20 cellular contexts compared by ENCODE assay signal in the genomic region with DNA sequence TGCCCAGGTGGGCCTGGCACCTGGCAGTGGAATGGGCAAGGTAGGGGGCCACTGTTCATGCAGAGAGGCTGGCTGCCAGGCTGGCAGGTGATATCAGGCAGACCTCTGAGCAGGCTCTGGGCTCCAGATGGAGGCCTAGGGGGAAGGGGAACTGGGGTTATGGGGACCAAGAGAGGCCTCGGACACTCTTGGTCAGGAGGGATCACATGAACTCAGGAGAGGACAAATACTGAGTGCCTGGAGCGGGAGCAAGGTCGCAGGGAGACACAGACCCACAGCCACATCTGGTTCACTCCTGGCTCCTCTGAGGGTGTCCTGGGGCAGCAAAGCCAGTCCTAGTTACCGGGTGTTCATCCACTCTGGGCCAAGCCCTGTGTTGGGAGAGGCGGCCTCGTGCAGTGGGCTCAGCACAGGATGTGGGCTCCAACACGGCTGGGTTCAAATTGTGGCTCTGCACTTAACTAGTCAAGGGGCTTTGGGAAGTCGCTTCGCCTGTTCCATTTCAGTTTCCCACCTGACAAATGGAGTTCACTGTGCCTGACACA.
"Had no signal": no experiment of that assay in that cellular context is flagged by ENCODE, and none has a peak within 500 bp of the region (broad histone marks: within the 10 kb centered on the region; RNA-seq: fewer than 3 reads in every experiment).

No MANE protein-coding gene starts in this region.

- H3K9me3 Mint-ChIP-seq: activated CD4-positive, alpha-beta T cell treated with anti-CD3 and anti-CD28 coated beads, Interleukin-2, amount 10 ng/mL, durations not matched to agents 24 days and 14 days; activated naive CD4-positive, alpha-beta T cell treated with anti-CD3 and anti-CD28 coated beads, Interleukin-2, amount 50 U/mL, for 24 hours; neural crest cell; stimulated activated effector memory CD8-positive, alpha-beta T cell treated with anti-CD3 and anti-CD28 coated beads, Interleukin-12 subunit alpha, Interleukin-12 subunit beta, amount 100 ng/mL, for 72 hours had no signal

- H3K4me1 Mint-ChIP-seq: activated CD4-positive, alpha-beta T cell treated with anti-CD3 and anti-CD28 coated beads, Interleukin-2, amount 10 ng/mL, durations not matched to agents 24 days and 14 days; activated naive CD4-positive, alpha-beta T cell treated with anti-CD3 and anti-CD28 coated beads, Interleukin-2, amount 50 U/mL, for 24 hours; stimulated activated effector memory CD8-positive, alpha-beta T cell treated with anti-CD3 and anti-CD28 coated beads, Interleukin-12 subunit alpha, Interleukin-12 subunit beta, amount 100 ng/mL, for 72 hours had no signal

- H3K9me3 ChIP-seq: ascending aorta, gastroesophageal sphincter, heart left ventricle, left ventricle myocardium inferior, psoas muscle, thoracic aorta had no signal

- DNase-seq: activated CD4-positive, alpha-beta T cell treated with anti-CD3 and anti-CD28 coated beads, Interleukin-2, amount 10 ng/mL, durations not matched to agents 24 days and 14 days; activated gamma-delta T cell; cortex of kidney; effector CD4-positive, alpha-beta T cell; heart left ventricle; kidney glomerular epithelial cell; left ventricle myocardium inferior; mammary epithelial cell; psoas muscle; right cardiac atrium; stimulated activated CD4-positive, alpha-beta T cell treated with anti-CD3 and anti-CD28 coated beads, Interleukin-4, amount 100 ng/mL, for 1 hour; T1000 had no signal

- H3K27ac ChIP-seq: ascending aorta, gastroesophageal sphincter, heart left ventricle, left ventricle myocardium inferior, psoas muscle, skin epidermis, thoracic aorta had no signal

- H3K36me3 Mint-ChIP-seq: activated naive CD4-positive, alpha-beta T cell treated with anti-CD3 and anti-CD28 coated beads, Interleukin-2, amount 50 U/mL, for 24 hours; stimulated activated effector memory CD8-positive, alpha-beta T cell treated with anti-CD3 and anti-CD28 coated beads, Interleukin-12 subunit alpha, Interleukin-12 subunit beta, amount 100 ng/mL, for 72 hours had no signal

- H3K36me3 ChIP-seq: ascending aorta, gastroesophageal sphincter, heart left ventricle, left ventricle myocardium inferior, thoracic aorta had no signal

- H3K27ac Mint-ChIP-seq: activated CD4-positive, alpha-beta T cell treated with anti-CD3 and anti-CD28 coated beads, Interleukin-2, amount 10 ng/mL, durations not matched to agents 24 days and 14 days; activated naive CD4-positive, alpha-beta T cell treated with anti-CD3 and anti-CD28 coated beads, Interleukin-2, amount 50 U/mL, for 24 hours; stimulated activated effector memory CD8-positive, alpha-beta T cell treated with anti-CD3 and anti-CD28 coated beads, Interleukin-12 subunit alpha, Interleukin-12 subunit beta, amount 100 ng/mL, for 72 hours had no signal

- H3K4me3 ChIP-seq: ascending aorta, gastroesophageal sphincter, heart left ventricle, left ventricle myocardium inferior, psoas muscle, skin epidermis, thoracic aorta had no signal

- H3K4me1 ChIP-seq: ascending aorta, gastroesophageal sphincter, heart left ventricle, left ventricle myocardium inferior, psoas muscle had no signal

- H3K27me3 ChIP-seq: ascending aorta had no signal

- H3K4me3 Mint-ChIP-seq: activated CD4-positive, alpha-beta T cell treated with anti-CD3 and anti-CD28 coated beads, Interleukin-2, amount 10 ng/mL, durations not matched to agents 24 days and 14 days; activated naive CD4-positive, alpha-beta T cell treated with anti-CD3 and anti-CD28 coated beads, Interleukin-2, amount 50 U/mL, for 24 hours; neural crest cell; stimulated activated effector memory CD8-positive, alpha-beta T cell treated with anti-CD3 and anti-CD28 coated beads, Interleukin-12 subunit alpha, Interleukin-12 subunit beta, amount 100 ng/mL, for 72 hours had no signal

- ATAC-seq: esophagus mucosa; heart left ventricle; psoas muscle; right cardiac atrium; stimulated activated effector memory CD8-positive, alpha-beta T cell treated with anti-CD3 and anti-CD28 coated beads, Interleukin-12 subunit alpha, Interleukin-12 subunit beta, amount 100 ng/mL, for 72 hours had no signal
